16 cellular contexts compared by ENCODE assay signal in the genomic region with DNA sequence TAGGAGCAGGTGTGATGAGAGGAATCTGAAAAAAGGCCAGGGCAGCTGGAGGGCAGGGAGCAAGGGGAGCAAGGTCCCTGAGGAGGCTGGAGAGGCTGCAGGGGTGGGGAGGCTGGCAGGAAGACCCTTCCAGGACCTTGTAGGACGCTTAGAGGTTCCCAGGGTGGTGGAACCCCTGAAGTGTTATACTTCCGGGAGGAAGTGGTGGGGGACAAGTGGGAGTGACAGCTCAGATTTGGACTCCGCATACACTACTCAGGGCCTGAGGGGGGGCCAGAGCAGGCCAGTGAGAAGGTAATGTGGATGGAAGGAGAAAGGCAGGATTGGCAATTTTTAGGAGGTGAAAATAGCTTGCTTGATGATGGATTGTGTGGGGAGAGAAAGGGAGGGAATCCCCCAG. TPM values are rescaled to one million over a fixed set of nuclear protein-coding genes. Genes with fewer than 3 reads are reported as not detected.
DNase-seq lines count a peak whose midpoint lies in the region; ATAC-seq, FAIRE-seq and TF ChIP-seq lines count a peak whose summit lies in the region.
"Had no signal": no experiment of that assay in that cellular context is flagged by ENCODE, and none has a peak within 500 bp of the region (broad histone marks: within the 10 kb centered on the region; RNA-seq: fewer than 3 reads in every experiment).

No MANE protein-coding gene starts in this region.

- H3F3A ChIP-seq in Loucy (ENCODE audit: low read depth), result no peaks in the 10 kb centered on the region

- peak; percentile 56 for DNase-seq in activated CD8-positive, alpha-beta memory T cell treated with anti-CD3 and anti-CD28 coated beads, Interleukin-2, amount 10 ng/mL, durations not matched to agents 7 days and 5 days
- DNase-seq in activated CD8-positive, alpha-beta memory T cell treated with anti-CD3 and anti-CD28 coated beads, Interleukin-2, amount 50 U/mL, for 4 hours, result no peak
- DNase-seq in astrocyte (ENCODE audit: low read depth) (no peak), neural crest cell (ENCODE audit: low read depth, low spot score) (no peak), NOMO-1 treated with DMSO at 0.1 percent for 48 hours (lab: John Stamatoyannopoulos, UW; ENCODE audit: unreplicated experiment) (no peak)
- DNase-seq: body of pancreas; effector CD8-positive, alpha-beta T cell; GF-D8; left ventricle myocardium inferior; NCI-H2029; NCI-H510A treated with DMSO at 0.1 percent for 48 hours; WERI-Rb-1 had no signal

- H3K4me1 ChIP-seq in Loucy (ENCODE audit: insufficient read depth, low read length, poor library complexity, severe bottlenecking) (peaks cover 27% of the 10 kb centered on the region), astrocyte (ENCODE audit: insufficient read depth, low read length) (peaks cover 14% of the 10 kb centered on the region)

- H3K27me3 Mint-ChIP-seq in activated CD8-positive, alpha-beta memory T cell treated with anti-CD3 and anti-CD28 coated beads, Interleukin-2, amount 10 ng/mL, durations not matched to agents 7 days and 5 days, result no peaks in the 10 kb centered on the region
- H3K27me3 Mint-ChIP-seq in astrocyte (ENCODE audit: low read depth, unreplicated experiment) (no peaks in the 10 kb centered on the region), neural crest cell (ENCODE audit: low read depth) (no peaks in the 10 kb centered on the region)

- no peak for TF ChIP-seq CTCF in Loucy (conservative IDR thresholded peaks at IDR 0.05; ENCODE audit: low read length)
- TF ChIP-seq CTCF in astrocyte (IDR thresholded peaks at IDR 0.05; ENCODE audit: insufficient read depth, low read depth, low read length), result no peak
- no peak for TF ChIP-seq CTCF in neural crest cell (conservative IDR thresholded peaks at IDR 0.05)

- FAIRE-seq in astrocyte (lab: Jason Lieb, UNC), result no peak

- H2AFZ ChIP-seq in Loucy (ENCODE audit: low read length) (no peak overlapping the region), astrocyte (ENCODE audit: low read depth, low read length) (no peak overlapping the region)

- no peaks in the 10 kb centered on the region for H3K9me2 ChIP-seq in Loucy (replicated peaks; ENCODE audit: low read depth, low read length)

- H4K20me1 ChIP-seq in Loucy (ENCODE audit: insufficient read depth, low read length, poor library complexity, severe bottlenecking) (peaks cover 7% of the 10 kb centered on the region), astrocyte (ENCODE audit: insufficient read depth, low read length) (no peaks in the 10 kb centered on the region)

- peak overlapping the region; percentile 62 for H3K27ac Mint-ChIP-seq in activated CD8-positive, alpha-beta memory T cell treated with anti-CD3 and anti-CD28 coated beads, Interleukin-2, amount 10 ng/mL, durations not matched to agents 7 days and 5 days
- H3K27ac Mint-ChIP-seq in astrocyte (ENCODE audit: unreplicated experiment), result no peak overlapping the region
- peak overlapping the region; percentile 58 for H3K27ac Mint-ChIP-seq in neural crest cell (ENCODE audit: unreplicated experiment)

- H3K9me3 ChIP-seq in Loucy (ENCODE audit: insufficient read depth, low read depth, low read length) (no peaks in the 10 kb centered on the region), astrocyte (ENCODE audit: insufficient read depth, low read depth, low read length) (no peaks in the 10 kb centered on the region)
- H3K9me3 ChIP-seq: body of pancreas, left ventricle myocardium inferior had no signal

- no peak overlapping the region for H3K27ac ChIP-seq in astrocyte (ENCODE audit: low read depth, low read length)
- H3K27ac ChIP-seq: body of pancreas, left ventricle myocardium inferior, WERI-Rb-1 had no signal

- ATAC-seq in activated CD8-positive, alpha-beta memory T cell treated with anti-CD3 and anti-CD28 coated beads, Interleukin-2, amount 10 ng/mL, durations not matched to agents 7 days and 5 days, result no peak
- ATAC-seq in GM21723 (IDR thresholded peaks at IDR 0.05; ENCODE audit: unreplicated experiment) (no peak), GM21390 (IDR thresholded peaks at IDR 0.05; ENCODE audit: unreplicated experiment) (no peak)
- ATAC-seq: body of pancreas, Panc1 had no signal

- H3K4me3 ChIP-seq in Loucy (ENCODE audit: low read length, poor library complexity, severe bottlenecking), result no peak overlapping the region
- no peak overlapping the region for H3K4me3 ChIP-seq in astrocyte (ENCODE audit: insufficient read depth, low read depth, low read length)
- H3K4me3 ChIP-seq: body of pancreas, left ventricle myocardium inferior had no signal

- CTCF ChIA-PET in activated CD8-positive, alpha-beta memory T cell treated with anti-CD3 and anti-CD28 coated beads, Interleukin-2, amount 10 ng/mL, durations not matched to agents 7 days and 5 days (lab: Charles Lee), result interaction anchor here (1.4 to 4.4 kb wide), 4 partner anchors 9 to 18 kb away, joined by 5 to 35 read pairs (median 13); a partner anchor contains a TSS

- H3K4me2 ChIP-seq in Loucy (ENCODE audit: low read depth, low read length, poor library complexity, severe bottlenecking), result peak overlapping the region; percentile 100
- no peak overlapping the region for H3K4me2 ChIP-seq in astrocyte (ENCODE audit: low read length)

- H3K36me3 ChIP-seq in Loucy (ENCODE audit: insufficient read depth, low read length), result no peaks in the 10 kb centered on the region
- no peaks in the 10 kb centered on the region for H3K36me3 ChIP-seq in astrocyte (ENCODE audit: insufficient read depth, low read length)
- H3K36me3 ChIP-seq: left ventricle myocardium inferior had no signal

- peaks cover 57% of the 10 kb centered on the region for H3K4me1 Mint-ChIP-seq in activated CD8-positive, alpha-beta memory T cell treated with anti-CD3 and anti-CD28 coated beads, Interleukin-2, amount 10 ng/mL, durations not matched to agents 7 days and 5 days
- H3K4me1 Mint-ChIP-seq in astrocyte (ENCODE audit: low read depth, unreplicated experiment) (peaks cover 5% of the 10 kb centered on the region), neural crest cell (peaks cover 40% of the 10 kb centered on the region)

- peak overlapping the region; percentile 97 for H3K4me3 Mint-ChIP-seq in activated CD8-positive, alpha-beta memory T cell treated with anti-CD3 and anti-CD28 coated beads, Interleukin-2, amount 10 ng/mL, durations not matched to agents 7 days and 5 days
- H3K4me3 Mint-ChIP-seq in astrocyte (ENCODE audit: unreplicated experiment) (peak overlapping the region; percentile 82), neural crest cell (peak overlapping the region; percentile 90)

- H3K9ac ChIP-seq in Loucy (ENCODE audit: low read depth, low read length, poor library complexity, severe bottlenecking) (no peak overlapping the region), astrocyte (ENCODE audit: low read length) (no peak overlapping the region)

- H3K36me3 Mint-ChIP-seq in activated CD8-positive, alpha-beta memory T cell treated with anti-CD3 and anti-CD28 coated beads, Interleukin-2, amount 10 ng/mL, durations not matched to agents 7 days and 5 days, result peaks cover 28% of the 10 kb centered on the region
- no peaks in the 10 kb centered on the region for H3K36me3 Mint-ChIP-seq in astrocyte (ENCODE audit: low read depth, unreplicated experiment)
- peaks cover 8% of the 10 kb centered on the region for H3K36me3 Mint-ChIP-seq in neural crest cell (ENCODE audit: low read depth)

- no peaks in the 10 kb centered on the region for H3K27me3 ChIP-seq in Loucy (ENCODE audit: insufficient read depth, low read length, poor library complexity, severe bottlenecking)
- H3K27me3 ChIP-seq in astrocyte (ENCODE audit: insufficient read depth, low read length), result no peaks in the 10 kb centered on the region
- H3K27me3 ChIP-seq: body of pancreas had no signal

- H3K9me3 Mint-ChIP-seq in activated CD8-positive, alpha-beta memory T cell treated with anti-CD3 and anti-CD28 coated beads, Interleukin-2, amount 10 ng/mL, durations not matched to agents 7 days and 5 days (ENCODE audit: low read depth), result no peaks in the 10 kb centered on the region
- H3K9me3 Mint-ChIP-seq in astrocyte (ENCODE audit: unreplicated experiment) (no peaks in the 10 kb centered on the region), neural crest cell (no peaks in the 10 kb centered on the region)

- H3K79me2 ChIP-seq in Loucy (ENCODE audit: insufficient read depth, low read length) (peaks cover 38% of the 10 kb centered on the region), astrocyte (ENCODE audit: insufficient read depth, low read length) (peaks cover 33% of the 10 kb centered on the region)

RNA-seq across cellular contexts. Expression of a gene that starts 1.9 kb away (rescaled TPM):
- 100 to 1,000 TPM; 115 to 117 TPM for total RNA-seq in activated CD8-positive, alpha-beta memory T cell treated with anti-CD3 and anti-CD28 coated beads, Interleukin-2, amount 10 ng/mL, durations not matched to agents 7 days and 5 days
- total RNA-seq in astrocyte (2.5 and 2.8 TPM in 2 replicates), neural crest cell (78.8 and 80.9 TPM in 2 replicates)

RNA-seq across cellular contexts. Expression of a gene that starts 8.6 kb away (rescaled TPM):
- 10 to 100 TPM; 53.2 to 56.9 TPM for total RNA-seq in activated CD8-positive, alpha-beta memory T cell treated with anti-CD3 and anti-CD28 coated beads, Interleukin-2, amount 10 ng/mL, durations not matched to agents 7 days and 5 days
- total RNA-seq in astrocyte (0.10 and 0.45 TPM in 2 replicates), neural crest cell (24.2 and 25.6 TPM in 2 replicates)

RNA-seq across cellular contexts. Expression of a gene that starts 28.4 kb away (rescaled TPM):
- total RNA-seq in activated CD8-positive, alpha-beta memory T cell treated with anti-CD3 and anti-CD28 coated beads, Interleukin-2, amount 10 ng/mL, durations not matched to agents 7 days and 5 days, result 100 to 1,000 TPM; 170 to 182 TPM
- total RNA-seq in astrocyte, result 97.3 and 101 TPM in 2 replicates
- total RNA-seq in neural crest cell, result 248 and 250 TPM in 2 replicates

Comparison
In these comparisons a context has a peak if more than half of its experiments do, and no peak if none do; other contexts are left out.
1. RNA of a gene that starts 1.9 kb away (total RNA-seq): 115 to 117 TPM in activated CD8-positive, alpha-beta memory T cell treated with anti-CD3 and anti-CD28 coated beads, Interleukin-2, amount 10 ng/mL, durations not matched to agents 7 days and 5 days and 78.8 to 80.9 TPM in neural crest cell; 2.5 to 2.8 TPM in astrocyte; every median in the first group is over 10 times any median in the second.
2. RNA of a gene that starts 8.6 kb away (total RNA-seq): 53.2 to 56.9 TPM in activated CD8-positive, alpha-beta memory T cell treated with anti-CD3 and anti-CD28 coated beads, Interleukin-2, amount 10 ng/mL, durations not matched to agents 7 days and 5 days and 24.2 to 25.6 TPM in neural crest cell; 0.10 to 0.45 TPM in astrocyte; every median in the first group is over 10 times any median in the second.
3. Peak in every context shown above with its lines, with median percentiles within 50 percentile points of each other: H3K4me3 Mint-ChIP-seq.